In genomic region chr15:37109151-37109912, GRCh38 we compare ENCODE assay signal across 14 cellular contexts. TPM values are rescaled to one million over a fixed set of nuclear protein-coding genes. Genes with fewer than 3 reads are reported as not detected.
DNase-seq lines count a peak whose midpoint lies in the region; ATAC-seq and TF ChIP-seq lines count a peak whose summit lies in the region.
"Had no signal": no experiment of that assay in that cellular context is flagged by ENCODE, and none has a peak within 500 bp of the region (broad histone marks: within the 10 kb centered on the region; RNA-seq: fewer than 3 reads in every experiment).

No MANE protein-coding gene starts in this region.

- H3K36me3 Mint-ChIP-seq in IgD-negative memory B cell: no peaks in the 10 kb centered on the region
- H3K36me3 Mint-ChIP-seq in neural crest cell (ENCODE audit: low read depth): no peaks in the 10 kb centered on the region

- no peak for TF ChIP-seq EP300 in esophagus muscularis mucosa (IDR thresholded peaks at IDR 0.05)

- no peak for TF ChIP-seq POLR2A in esophagus muscularis mucosa (IDR thresholded peaks at IDR 0.05; ENCODE audit: low read depth)

- H3K4me1 ChIP-seq in esophagus muscularis mucosa: peaks cover 5 to 66% (median 50%) of the 10 kb centered on the region in 4 donors

- peak overlapping the region; percentile 52 to 80 (median 56) for H3K4me3 ChIP-seq in esophagus muscularis mucosa

- H3K4me3 Mint-ChIP-seq in IgD-negative memory B cell: peak overlapping the region in 2 of 4 donors; percentile 41 to 77
- peak overlapping the region; percentile 76 for H3K4me3 Mint-ChIP-seq in neural crest cell
- H3K4me3 Mint-ChIP-seq: central memory CD8-positive, alpha-beta T cell had no signal

- ATAC-seq in HG02981 (IDR thresholded peaks at IDR 0.05; ENCODE audit: unreplicated experiment) (no peak), HG03280 (IDR thresholded peaks at IDR 0.05; ENCODE audit: unreplicated experiment) (no peak)
- ATAC-seq: PC-3 had no signal

- in situ Hi-C loops in GM13976 (cut with MboI; ENCODE audit: low sequenced_read_pairs, unreplicated experiment): loop anchor here (10.0 to 25.0 kb wide), 2 partner anchors 225 to 1597 kb away; no protein-coding TSS in a partner anchor

- H3K27me3 Mint-ChIP-seq in IgD-negative memory B cell (peaks cover 70% of the 10 kb centered on the region), neural crest cell (ENCODE audit: low read depth) (peaks cover 100% of the 10 kb centered on the region)

- H3K27me3 ChIP-seq in esophagus muscularis mucosa: peaks cover 0 to 8% (median 2%) of the 10 kb centered on the region in 4 donors

- WGBS in esophagus muscularis mucosa: 34% methylated on average over 18 of the region's 18 CpGs

- H3K9me3 Mint-ChIP-seq in IgD-negative memory B cell (peaks cover 2 to 23% (median 6%) of the 10 kb centered on the region in 3 donors), neural crest cell (no peaks in the 10 kb centered on the region)

- no peaks in the 10 kb centered on the region for H3K9me3 ChIP-seq in esophagus muscularis mucosa

- H3K27ac ChIP-seq in esophagus muscularis mucosa (replicated peaks in 1 of 4): peak overlapping the region; percentile 86 to 98 (median 92)

- H3K4me1 Mint-ChIP-seq in IgD-negative memory B cell: peaks cover 0 to 10% (median 7%) of the 10 kb centered on the region in 3 donors
- peaks cover 45% of the 10 kb centered on the region for H3K4me1 Mint-ChIP-seq in neural crest cell

- DNase-seq in COR-L47 (lab: John Stamatoyannopoulos, UW): peak; percentile 28
- no peak for DNase-seq in esophagus muscularis mucosa (ENCODE audit: extremely low spot score)
- DNase-seq in neural crest cell (ENCODE audit: low read depth, low spot score): no peak
- no peak for DNase-seq in DMS 273 treated with DMSO at 0.1 percent for 48 hours (lab: John Stamatoyannopoulos, UW)
- DNase-seq in GM13976 (ENCODE audit: low spot score): no peak
- DNase-seq: activated CD4-positive, alpha-beta T cell treated with anti-CD3 and anti-CD28 coated beads, Interleukin-2, amount 50 U/mL, for 1 hour; activated effector memory CD4-positive, alpha-beta T cell treated with anti-CD3 and anti-CD28 coated beads, Interleukin-2, amount 50 U/mL, for 16 hours; PC-3; stimulated activated CD4-positive, alpha-beta T cell treated with anti-CD3 and anti-CD28 coated beads, Interleukin-15, amount 100 ng/mL, for 24 hours had no signal

- no peaks in the 10 kb centered on the region for H3K36me3 ChIP-seq in esophagus muscularis mucosa

- TF ChIP-seq CTCF in esophagus muscularis mucosa (IDR thresholded peaks at IDR 0.05) (no peak), neural crest cell (conservative IDR thresholded peaks at IDR 0.05) (no peak), GM13976 (IDR thresholded peaks at IDR 0.05; ENCODE audit: borderline replicate concordance, control extremely low read depth, extremely low read depth, insufficient read depth, missing control alignments) (no peak)

- intact Hi-C loops in esophagus muscularis mucosa (cut with DNase I): no loop called here

- H3K27ac Mint-ChIP-seq in IgD-negative memory B cell (peak overlapping the region in 2 of 3 donors; percentile 50), neural crest cell (ENCODE audit: unreplicated experiment) (no peak overlapping the region)

RNA-seq across cellular contexts. Expression of gene MEIS2, which starts 9.0 kb away (rescaled TPM):
- not detected for polyA plus RNA-seq in IgD-negative memory B cell
- total RNA-seq in esophagus muscularis mucosa: 100 to 1,000 TPM in 1 of 4 donors, 10 to 100 TPM in 3; 53.8 to 106 (median 63.3) TPM
- total RNA-seq in neural crest cell: 58.5 and 59.5 TPM in 2 replicates
- total RNA-seq: T-helper 1 cell treated with Interleukin-12 subunit alpha and Interleukin-12 subunit beta and Interleukin-4 antibody, amounts not matched to agents 30 ng/mL and 1 ng/mL, for 36 hours had no signal
